Comparison of ENCODE assay signal across 8 cellular contexts in the genomic region with DNA sequence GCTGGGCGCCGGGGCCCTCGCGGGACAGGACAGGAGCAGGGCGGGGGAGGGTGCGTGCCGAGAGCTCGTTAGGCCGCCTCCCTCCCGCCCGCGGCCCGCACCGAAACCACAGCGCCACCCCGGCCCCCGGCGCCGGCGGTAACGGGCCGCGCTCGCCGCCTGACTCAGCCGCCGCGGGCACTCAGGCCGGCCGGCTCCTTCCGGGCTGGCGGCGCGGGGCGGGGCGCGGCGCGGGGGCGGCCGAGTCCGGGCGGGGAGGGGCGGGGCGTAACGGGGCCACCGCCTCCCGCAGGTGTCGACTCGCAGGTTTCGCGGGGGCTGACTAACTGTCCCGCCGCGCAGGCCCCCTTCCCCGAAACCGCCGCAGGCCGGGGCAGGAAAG.
DNase-seq lines count a peak whose midpoint lies in the region; ATAC-seq and TF ChIP-seq lines count a peak whose summit lies in the region.

A gene with protein sequence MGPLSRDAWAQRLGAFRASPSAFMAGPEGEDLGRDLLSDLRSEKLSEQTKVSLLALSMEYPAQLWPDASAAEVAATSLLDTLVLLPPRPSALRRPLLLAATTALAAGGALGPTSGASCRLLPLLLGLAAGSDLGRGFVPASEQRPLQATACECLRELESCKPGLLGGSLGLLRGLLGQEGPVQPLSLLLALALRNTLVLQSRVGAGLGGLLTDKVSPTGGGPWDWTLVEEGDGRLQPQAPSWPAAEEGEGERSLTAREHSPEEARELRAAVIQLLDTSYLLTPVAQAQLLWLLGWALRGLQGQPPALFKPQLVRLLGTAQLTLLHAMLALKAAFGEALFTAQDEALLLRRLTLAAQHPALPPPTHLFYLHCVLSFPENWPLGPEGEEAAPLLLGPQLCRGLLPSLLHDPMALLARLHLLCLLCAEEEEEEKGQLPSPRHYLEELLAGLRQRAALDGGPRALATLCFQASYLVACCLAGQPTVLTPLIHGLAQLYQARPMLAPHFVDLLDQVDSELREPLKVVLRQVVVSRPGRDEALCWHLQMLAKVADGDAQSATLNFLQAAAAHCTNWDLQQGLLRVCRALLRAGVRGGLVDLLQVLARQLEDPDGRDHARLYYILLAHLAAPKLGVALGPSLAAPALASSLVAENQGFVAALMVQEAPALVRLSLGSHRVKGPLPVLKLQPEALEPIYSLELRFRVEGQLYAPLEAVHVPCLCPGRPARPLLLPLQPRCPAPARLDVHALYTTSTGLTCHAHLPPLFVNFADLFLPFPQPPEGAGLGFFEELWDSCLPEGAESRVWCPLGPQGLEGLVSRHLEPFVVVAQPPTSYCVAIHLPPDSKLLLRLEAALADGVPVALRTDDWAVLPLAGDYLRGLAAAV (minus strand): TSS at position 207 of the 382 bp plus-strand sequence. CDS start 385 bp downstream, outside the sequence.

- in situ Hi-C loops in KBM-7 (cut with MboI; ENCODE audit: low pct_unique_long_range_greater_than_20kb, low sequenced_read_pairs) = no loop called here

- ATAC-seq in GM21423 (IDR thresholded peaks at IDR 0.05; ENCODE audit: unreplicated experiment) = peak; percentile 57

- H3K4me3 ChIP-seq in WI38 (ENCODE audit: low read depth, low read length) = peak within 1 kb of the TSS; percentile 78
- peak within 1 kb of the TSS; percentile 87 for H3K4me3 ChIP-seq in cardiac fibroblast (replicated peaks in 1 of 2; ENCODE audit: low read depth in 2 of 2, low read length in 2 of 2)

- peak; percentile 72 for DNase-seq in EH (ENCODE audit: low read depth)
- peak; percentile 54 for DNase-seq in KBM-7
- DNase-seq in cardiac fibroblast (ENCODE audit: low read depth in 2 of 2) = peak; percentile 33 to 48
- DNase-seq in iris pigment epithelial cell (ENCODE audit: low read depth) = peak; percentile 48
- DNase-seq in stimulated activated CD4-positive, alpha-beta T cell treated with anti-CD3 and anti-CD28 coated beads, Interleukin-12 subunit alpha, Interleukin-12 subunit beta, amount 100 ng/mL, for 48 hours (ENCODE audit: low read depth in 2 of 3, low spot score in 1 of 3) = peak; percentile 40 to 66 (median 59)
- no peak for DNase-seq in DMS114 treated with DMSO at 0.1 percent for 48 hours (lab: John Stamatoyannopoulos, UW; ENCODE audit: unreplicated experiment)

- TF ChIP-seq CTCF in WI38 (IDR thresholded peaks at IDR 0.05; ENCODE audit: low read depth, low read length) (no peak), cardiac fibroblast (IDR thresholded peaks at IDR 0.05; ENCODE audit: low read depth, low read length) (no peak)
